Comparison of ENCODE assay signal across 8 cellular contexts in the genomic region with DNA sequence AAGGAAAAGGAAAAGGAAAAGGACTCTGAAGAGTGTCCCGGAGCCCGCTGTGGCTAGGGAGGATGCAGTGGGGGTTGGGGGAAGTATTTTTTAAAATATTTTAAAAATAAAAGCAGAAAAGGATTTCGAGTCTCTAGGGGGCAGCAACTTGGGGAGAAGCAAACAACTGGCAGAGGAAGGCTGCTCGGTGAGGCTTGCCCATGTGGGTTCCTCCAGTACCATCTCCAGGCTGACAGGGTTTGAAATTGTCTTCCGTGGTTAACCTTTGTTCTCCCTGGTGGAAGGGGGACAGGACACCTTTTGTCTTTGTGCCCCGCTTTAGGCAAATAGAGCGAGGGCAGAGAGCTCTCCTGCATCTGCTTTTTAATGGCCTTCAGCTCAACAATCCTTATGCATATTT.
DNase-seq lines count a peak whose midpoint lies in the region; ATAC-seq, FAIRE-seq and TF ChIP-seq lines count a peak whose summit lies in the region.

No MANE protein-coding gene starts in this region.

- 0 out of 4 replicates have a peak overlapping the region, but pooled peaks of 1 of the 2 experiments have one; percentile 27 for H3K9ac ChIP-seq in K562 (ENCODE audit: insufficient read depth in 1 of 2, low read depth in 2 of 2, low read length in 2 of 2)

- TF ChIP-seq POLR2A in K562 (conservative IDR thresholded peaks at IDR 0.05): no peak
- no peak for TF ChIP-seq POLR2A in tibial nerve (IDR thresholded peaks at IDR 0.05)

- H3K4me1 ChIP-seq in K562 (replicated peaks in 1 of 2; ENCODE audit: control insufficient read depth in 2 of 2, insufficient read depth in 2 of 2, low read length in 2 of 2) (peaks cover 35 to 60% of the 10 kb centered on the region in 2 experiments), tibial nerve (peaks cover 0 to 56% (median 38%) of the 10 kb centered on the region in 4 donors)

- peak overlapping the region; percentile 97 for H3K27ac Mint-ChIP-seq in Calu3 (ENCODE audit: unreplicated experiment)
- peak overlapping the region; percentile 71 to 100 (median 95) for H3K27ac Mint-ChIP-seq in naive B cell

- no peaks in the 10 kb centered on the region for H3K27me3 ChIP-seq in MG63
- H3K27me3 ChIP-seq in K562 (ENCODE audit: control insufficient read depth in 2 of 2, insufficient read depth in 2 of 2, low read length in 2 of 2): no peaks in the 10 kb centered on the region
- H3K27me3 ChIP-seq in tibial nerve: no peaks in the 10 kb centered on the region

- intact Hi-C loops in Calu3 (cut with micrococcal nuclease; ENCODE audit: unreplicated experiment): loop anchor here (5.0 kb wide), 2 partner anchors 60 to 110 kb away; a partner anchor contains a TSS
- intact Hi-C loops in K562 (cut with micrococcal nuclease): loop anchor here (2.0 kb wide), 1 partner anchor 62 kb away; no protein-coding TSS in a partner anchor

- peak; percentile 23 to 42; a peak in 3 of 4 replicates for TF ChIP-seq RAD21 in K562 (CRISPR knock-in tag; conservative IDR thresholded peaks at IDR 0.05 in 1 of 2, IDR thresholded peaks at IDR 0.05 in 1 of 2)

- H3K9me3 Mint-ChIP-seq in Calu3 (ENCODE audit: low read depth, unreplicated experiment) (no peaks in the 10 kb centered on the region), naive B cell (peaks cover 0 to 2% (median 0%) of the 10 kb centered on the region in 7 donors)

- ATAC-seq in K562 (peak; percentile 44), naive B cell (ENCODE audit: low read depth in 2 of 2) (no peak), HG02884 (IDR thresholded peaks at IDR 0.05; ENCODE audit: unreplicated experiment) (no peak), GM19452 (IDR thresholded peaks at IDR 0.05; ENCODE audit: unreplicated experiment) (no peak)

- POLR2A ChIA-PET in K562 (lab: Yijun Ruan, JAX): interaction anchor here (0.6 to 2.0 kb wide), 5 partner anchors 48 to 146 kb away, joined by 3 to 4 read pairs (median 3); no protein-coding TSS in a partner anchor

- H3K9me1 ChIP-seq in K562 (ENCODE audit: control insufficient read depth, insufficient read depth, low read length): no peaks in the 10 kb centered on the region

- H3K79me2 ChIP-seq in K562 (ENCODE audit: control insufficient read depth, insufficient read depth, low read length): no peaks in the 10 kb centered on the region

- in situ Hi-C loops in K562 (cut with MboI): no loop called here

- H3K4me2 ChIP-seq in K562 (ENCODE audit: insufficient read depth, low read length): no peak overlapping the region

- CTCF ChIA-PET in Calu3 (lab: Charles Lee): interaction anchor here (2.4 kb wide), 1 partner anchor 111 kb away, joined by 16 read pairs; no protein-coding TSS in a partner anchor
- CTCF ChIA-PET in K562 (lab: Yijun Ruan, JAX; ENCODE audit: low intra/inter-chr PET ratio): no interaction called here

- H4K20me1 ChIP-seq in K562 (replicated peaks; ENCODE audit: control insufficient read depth, insufficient read depth, low read length): no peaks in the 10 kb centered on the region

- peaks cover 39% of the 10 kb centered on the region for H3K36me3 Mint-ChIP-seq in Calu3 (ENCODE audit: insufficient read depth, unreplicated experiment)
- H3K36me3 Mint-ChIP-seq in naive B cell: no peaks in the 10 kb centered on the region

- no peaks in the 10 kb centered on the region for H3K9me3 ChIP-seq in MG63
- no peaks in the 10 kb centered on the region for H3K9me3 ChIP-seq in K562 (replicated peaks; ENCODE audit: control insufficient read depth, insufficient read depth, low read depth, low read length)
- no peaks in the 10 kb centered on the region for H3K9me3 ChIP-seq in tibial nerve

- H3K4me3 Mint-ChIP-seq in Calu3 (ENCODE audit: low read depth, unreplicated experiment) (no peak overlapping the region), naive B cell (peak overlapping the region; percentile 64 to 93 (median 82))

- H3K27me3 Mint-ChIP-seq in Calu3 (ENCODE audit: unreplicated experiment) (no peaks in the 10 kb centered on the region), naive B cell (no peaks in the 10 kb centered on the region)

- H3K27ac ChIP-seq in K562 (ENCODE audit: extremely low read depth, low read depth, low read length): no peak overlapping the region
- H3K27ac ChIP-seq in tibial nerve: peak overlapping the region in 2 of 4 donors; percentile 67 to 79

- BruUV-seq in Calu3 (replicated peaks; lab: Mats Ljungman, UMichigan) (no TSS peak), K562 (replicated peaks; lab: Mats Ljungman, UMichigan) (no TSS peak)

- H3K4me1 Mint-ChIP-seq in Calu3 (ENCODE audit: low read depth, unreplicated experiment) (peaks cover 59% of the 10 kb centered on the region), naive B cell (peaks cover 72 to 95% (median 88%) of the 10 kb centered on the region in 3 donors)

- H3K36me3 ChIP-seq in MG63 (no peaks in the 10 kb centered on the region), K562 (ENCODE audit: control insufficient read depth, insufficient read depth, low read length) (no peaks in the 10 kb centered on the region), tibial nerve (no peaks in the 10 kb centered on the region)

- peak overlapping the region; percentile 77 for H2AFZ ChIP-seq in K562 (ENCODE audit: low read depth, low read length)

- FAIRE-seq in K562 (lab: Jason Lieb, UNC): no peak
- no peak for FAIRE-seq in GM19239 (lab: Jason Lieb, UNC)

- TF ChIP-seq CTCF in Calu3 (IDR thresholded peaks at IDR 0.05; ENCODE audit: unreplicated experiment) (no peak), K562 (IDR thresholded peaks at IDR 0.05 in 2 of 3, conservative IDR thresholded peaks at IDR 0.05 in 1 of 3; ENCODE audit: insufficient read depth in 2 of 3, low read depth in 1 of 3, low read length in 3 of 3) (peak; percentile 37 to 58 (median 54); a peak in 4 of 6 replicates), tibial nerve (IDR thresholded peaks at IDR 0.05) (no peak)

- no peak for TF ChIP-seq EP300 in K562 (IDR thresholded peaks at IDR 0.05; ENCODE audit: low read length)
- TF ChIP-seq EP300 in tibial nerve (IDR thresholded peaks at IDR 0.05): no peak

- no peak overlapping the region for H3K4me3 ChIP-seq in MG63
- no peak overlapping the region for H3K4me3 ChIP-seq in K562
- no peak overlapping the region for H3K4me3 ChIP-seq in tibial nerve

- WGBS in K562 (ENCODE audit: insufficient coverage, low coverage, missing lambda C conversion rate): 45% methylated on average over 7 of the region's 7 CpGs
- 59 to 62% methylated on average over 7 of the region's 7 CpGs for WGBS in tibial nerve, 2 donors

- DNase-seq in Calu3: no peak
- peak; percentile 38 for DNase-seq in MG63
- peak; percentile 49 to 62 (median 55) for DNase-seq in K562 (ENCODE audit: extremely low read depth in 1 of 4, low spot score in 3 of 4)
- DNase-seq in naive B cell: peak; percentile 22
- no peak for DNase-seq in tibial nerve (ENCODE audit: low spot score in 2 of 2)
- no peak for DNase-seq in GM19239 (ENCODE audit: insufficient read length, low spot score)

TF ChIP-seq in K562, 482 proteins besides CTCF, POLR2A, EP300 and RAD21 (continues in another document):
- TF ChIP-seq FOXA3 (CRISPR knock-in tag; conservative IDR thresholded peaks at IDR 0.05 in 1 of 2, IDR thresholded peaks at IDR 0.05 in 1 of 2) (no peak), MTA3 (IDR thresholded peaks at IDR 0.05; ENCODE audit: borderline replicate concordance) (no peak)
- TF ChIP-seq, protein P1, sequence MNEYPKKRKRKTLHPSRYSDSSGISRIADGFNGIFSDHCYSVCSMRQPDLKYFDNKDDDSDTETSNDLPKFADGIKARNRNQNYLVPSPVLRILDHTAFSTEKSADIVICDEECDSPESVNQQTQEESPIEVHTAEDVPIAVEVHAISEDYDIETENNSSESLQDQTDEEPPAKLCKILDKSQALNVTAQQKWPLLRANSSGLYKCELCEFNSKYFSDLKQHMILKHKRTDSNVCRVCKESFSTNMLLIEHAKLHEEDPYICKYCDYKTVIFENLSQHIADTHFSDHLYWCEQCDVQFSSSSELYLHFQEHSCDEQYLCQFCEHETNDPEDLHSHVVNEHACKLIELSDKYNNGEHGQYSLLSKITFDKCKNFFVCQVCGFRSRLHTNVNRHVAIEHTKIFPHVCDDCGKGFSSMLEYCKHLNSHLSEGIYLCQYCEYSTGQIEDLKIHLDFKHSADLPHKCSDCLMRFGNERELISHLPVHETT (CRISPR knock-in tag; conservative IDR thresholded peaks at IDR 0.05 in 1 of 2, IDR thresholded peaks at IDR 0.05 in 1 of 2): no peak

Comparison
In these comparisons a context has a peak if more than half of its experiments do, and no peak if none do; other contexts are left out.
1. DNase-seq: peak in MG63 (single experiment), K562 (4 of 4) and naive B cell (single experiment); none in Calu3 (single experiment), tibial nerve (0 of 2) and GM19239 (single experiment).
2. CTCF ChIP-seq: peak in K562 (3 of 3); none in Calu3 (single experiment) and tibial nerve (0 of 5).